Comparison of ENCODE assay signal across 8 cellular contexts in genomic region chrX:123976671-123977316, GRCh38. TPM values are rescaled to one million over a fixed set of nuclear protein-coding genes. Genes with fewer than 3 reads are reported as not detected.
DNase-seq lines count a peak whose midpoint lies in the region; ATAC-seq and TF ChIP-seq lines count a peak whose summit lies in the region.

No MANE protein-coding gene starts in this region.

- in situ Hi-C loops in KBM-7 (cut with MboI; ENCODE audit: low pct_unique_long_range_greater_than_20kb, low sequenced_read_pairs): no loop called here

- H4K8ac ChIP-seq in neuronal stem cell (ENCODE audit: low read depth, low read length): no peak overlapping the region

- H2BK5ac ChIP-seq in neuronal stem cell (ENCODE audit: low read length): no peak overlapping the region

- H3K14ac ChIP-seq in neuronal stem cell (ENCODE audit: low read length): no peak overlapping the region

- peak overlapping the region; percentile 32 for H3K4me3 Mint-ChIP-seq in activated naive CD8-positive, alpha-beta T cell treated with anti-CD3 and anti-CD28 coated beads for 36 hours
- H3K4me3 Mint-ChIP-seq in activated T-helper 2 cell treated with anti-CD3 and anti-CD28 coated beads, Interferon-gamma antibody, Interleukin-2, Interleukin-4, amounts not matched to agents 10 μg/mL and 5 μg/mL and 100 μg/mL, durations not matched to agents 14 hours and 24 hours and 36 hours (ENCODE audit: low read depth): no peak overlapping the region

- peak overlapping the region; percentile 63 for H3K27ac Mint-ChIP-seq in activated naive CD8-positive, alpha-beta T cell treated with anti-CD3 and anti-CD28 coated beads for 36 hours
- H3K27ac Mint-ChIP-seq in activated T-helper 2 cell treated with anti-CD3 and anti-CD28 coated beads, Interferon-gamma antibody, Interleukin-2, Interleukin-4, amounts not matched to agents 10 μg/mL and 5 μg/mL and 100 μg/mL, durations not matched to agents 14 hours and 24 hours and 36 hours: no peak overlapping the region

- peak in 1 of 2 donors; percentile 19 for TF ChIP-seq CTCF in left lung (IDR thresholded peaks at IDR 0.05)

- no peak overlapping the region for H2AFZ ChIP-seq in neuronal stem cell (ENCODE audit: low read length)

- H3K9me3 Mint-ChIP-seq in activated naive CD8-positive, alpha-beta T cell treated with anti-CD3 and anti-CD28 coated beads for 36 hours: no peaks in the 10 kb centered on the region
- no peaks in the 10 kb centered on the region for H3K9me3 Mint-ChIP-seq in activated T-helper 2 cell treated with anti-CD3 and anti-CD28 coated beads, Interferon-gamma antibody, Interleukin-2, Interleukin-4, amounts not matched to agents 10 μg/mL and 5 μg/mL and 100 μg/mL, durations not matched to agents 14 hours and 24 hours and 36 hours

- peaks cover 1 to 43% of the 10 kb centered on the region in 2 donors for H3K4me1 ChIP-seq in left lung
- H3K4me1 ChIP-seq in neuronal stem cell (ENCODE audit: control insufficient read depth in 2 of 2, insufficient read depth in 1 of 2, low read depth in 1 of 2, low read length in 2 of 2): no peaks in the 10 kb centered on the region

- intact Hi-C loops in left lung (cut with DNase I): no loop called here
- intact Hi-C loops in activated T-helper 2 cell treated with anti-CD3 and anti-CD28 coated beads, Interferon-gamma antibody, Interleukin-2, Interleukin-4, amounts not matched to agents 10 μg/mL and 5 μg/mL and 100 μg/mL, durations not matched to agents 14 hours and 24 hours and 36 hours (cut with micrococcal nuclease): loop anchor here (2.0 kb wide), 1 partner anchor 14 kb away; no protein-coding TSS in a partner anchor

- no peak overlapping the region for H3K23ac ChIP-seq in neuronal stem cell (ENCODE audit: low read depth, low read length, poor library complexity)

- H3K9me3 ChIP-seq in left lung: no peaks in the 10 kb centered on the region
- H3K9me3 ChIP-seq in neuronal stem cell (replicated peaks in 1 of 2; ENCODE audit: control insufficient read depth in 2 of 2, insufficient read depth in 1 of 2, low read depth in 1 of 2, low read length in 2 of 2): no peaks in the 10 kb centered on the region

- DNase-seq in CD1c-positive myeloid dendritic cell (ENCODE audit: extremely low spot score) (peak; percentile 65), KBM-7 (peak; percentile 84), left lung (no peak), neuronal stem cell (ENCODE audit: low spot score) (no peak)
- DNase-seq in activated naive CD8-positive, alpha-beta T cell treated with anti-CD3 and anti-CD28 coated beads for 36 hours: no peak
- DNase-seq in stimulated activated CD4-positive, alpha-beta T cell treated with anti-CD3 and anti-CD28 coated beads, Interleukin-2, amount 100 ng/mL, for 48 hours: no peak
- no peak for DNase-seq in activated T-helper 2 cell treated with anti-CD3 and anti-CD28 coated beads, Interferon-gamma antibody, Interleukin-2, Interleukin-4, amounts not matched to agents 10 μg/mL and 5 μg/mL and 100 μg/mL, durations not matched to agents 14 hours and 24 hours and 36 hours (ENCODE audit: low spot score)

- H3K36me3 ChIP-seq in left lung (no peaks in the 10 kb centered on the region), neuronal stem cell (replicated peaks in 1 of 2; ENCODE audit: control insufficient read depth in 2 of 2, insufficient read depth in 2 of 2, low read length in 2 of 2) (no peaks in the 10 kb centered on the region)

- no peaks in the 10 kb centered on the region for H3K27me3 ChIP-seq in left lung
- no peaks in the 10 kb centered on the region for H3K27me3 ChIP-seq in neuronal stem cell (ENCODE audit: control insufficient read depth in 3 of 3, insufficient read depth in 3 of 3, low read depth in 1 of 3, low read length in 3 of 3)

- H2BK120ac ChIP-seq in neuronal stem cell (ENCODE audit: low read depth, low read length): no peak overlapping the region

- H4K91ac ChIP-seq in neuronal stem cell (ENCODE audit: low read depth, low read length, poor library complexity): no peak overlapping the region

- no peak overlapping the region for H2BK15ac ChIP-seq in neuronal stem cell (ENCODE audit: low read length)

- H3K27me3 Mint-ChIP-seq in activated naive CD8-positive, alpha-beta T cell treated with anti-CD3 and anti-CD28 coated beads for 36 hours: no peaks in the 10 kb centered on the region
- H3K27me3 Mint-ChIP-seq in activated T-helper 2 cell treated with anti-CD3 and anti-CD28 coated beads, Interferon-gamma antibody, Interleukin-2, Interleukin-4, amounts not matched to agents 10 μg/mL and 5 μg/mL and 100 μg/mL, durations not matched to agents 14 hours and 24 hours and 36 hours (ENCODE audit: low read depth): no peaks in the 10 kb centered on the region

- H3K18ac ChIP-seq in neuronal stem cell (ENCODE audit: low read length): no peak overlapping the region

- H3K9ac ChIP-seq in neuronal stem cell (ENCODE audit: low read depth, low read length, poor library complexity): no peak overlapping the region

- H3K4ac ChIP-seq in neuronal stem cell (ENCODE audit: low read length): no peak overlapping the region

- no CpG with 5 or more reads among the region's 1 CpG for WGBS in neuronal stem cell (ENCODE audit: extremely low coverage in 2 of 2, insufficient read length in 2 of 2, insufficient replicate concordance in 1 of 2), 2 donors

- H3K4me3 ChIP-seq in left lung (no peak overlapping the region), neuronal stem cell (ENCODE audit: low read length in 2 of 2) (no peak overlapping the region)

- H3K4me1 Mint-ChIP-seq in activated naive CD8-positive, alpha-beta T cell treated with anti-CD3 and anti-CD28 coated beads for 36 hours: peaks cover 31% of the 10 kb centered on the region
- H3K4me1 Mint-ChIP-seq in activated T-helper 2 cell treated with anti-CD3 and anti-CD28 coated beads, Interferon-gamma antibody, Interleukin-2, Interleukin-4, amounts not matched to agents 10 μg/mL and 5 μg/mL and 100 μg/mL, durations not matched to agents 14 hours and 24 hours and 36 hours (ENCODE audit: low read depth): peaks cover 23% of the 10 kb centered on the region

- no peak overlapping the region for H3K27ac ChIP-seq in left lung
- no peak overlapping the region for H3K27ac ChIP-seq in neuronal stem cell (replicated peaks; ENCODE audit: low read length)

- no peak overlapping the region for H3K4me2 ChIP-seq in neuronal stem cell (ENCODE audit: insufficient read depth, low read length, poor library complexity, severe bottlenecking)

- no peak overlapping the region for H2BK12ac ChIP-seq in neuronal stem cell (ENCODE audit: low read length)

- H3K36me3 Mint-ChIP-seq in activated naive CD8-positive, alpha-beta T cell treated with anti-CD3 and anti-CD28 coated beads for 36 hours: peaks cover 3% of the 10 kb centered on the region
- no peaks in the 10 kb centered on the region for H3K36me3 Mint-ChIP-seq in activated T-helper 2 cell treated with anti-CD3 and anti-CD28 coated beads, Interferon-gamma antibody, Interleukin-2, Interleukin-4, amounts not matched to agents 10 μg/mL and 5 μg/mL and 100 μg/mL, durations not matched to agents 14 hours and 24 hours and 36 hours (ENCODE audit: low read depth)

- ATAC-seq in left lung (peak; percentile 77), GM18909 (IDR thresholded peaks at IDR 0.05; ENCODE audit: poor library complexity, unreplicated experiment) (no peak)

- no peaks in the 10 kb centered on the region for H3K79me1 ChIP-seq in neuronal stem cell (ENCODE audit: low read depth, low read length)

- no peak overlapping the region for H2AK5ac ChIP-seq in neuronal stem cell (ENCODE audit: low read depth, low read length)

RNA-seq across cellular contexts. Expression of gene STAG2, which starts 15.3 kb away (rescaled TPM):
- total RNA-seq in activated naive CD8-positive, alpha-beta T cell treated with anti-CD3 and anti-CD28 coated beads for 36 hours: 100 to 1,000 TPM; 109 to 112 TPM
- 10 to 100 TPM; 47.8 to 66.5 TPM for total RNA-seq in left lung
- polyA plus RNA-seq in neuronal stem cell (2013, experiment 1 of 2): 44.5 TPM
- 44.2 TPM for polyA plus RNA-seq in neuronal stem cell (2013, experiment 2 of 2)
- total RNA-seq in activated T-helper 2 cell treated with anti-CD3 and anti-CD28 coated beads, Interferon-gamma antibody, Interleukin-2, Interleukin-4, amounts not matched to agents 10 μg/mL and 5 μg/mL and 100 μg/mL, durations not matched to agents 14 hours and 24 hours and 36 hours: 105 and 106 TPM in 2 replicates

Comparison
In these comparisons a context has a peak if more than half of its experiments do, and no peak if none do; other contexts are left out.
1. DNase-seq: peak in CD1c-positive myeloid dendritic cell (single experiment) and KBM-7 (single experiment); none in activated naive CD8-positive, alpha-beta T cell treated with anti-CD3 and anti-CD28 coated beads for 36 hours (single experiment), left lung (0 of 2), neuronal stem cell (single experiment), stimulated activated CD4-positive, alpha-beta T cell treated with anti-CD3 and anti-CD28 coated beads, Interleukin-2, amount 100 ng/mL, for 48 hours (0 of 2) and activated T-helper 2 cell treated with anti-CD3 and anti-CD28 coated beads, Interferon-gamma antibody, Interleukin-2, Interleukin-4, amounts not matched to agents 10 μg/mL and 5 μg/mL and 100 μg/mL, durations not matched to agents 14 hours and 24 hours and 36 hours (single experiment).